28 cellular contexts compared by ENCODE assay signal in genomic region chr6:146359123-146359522, GRCh38.
DNase-seq lines count a peak whose midpoint lies in the region; ATAC-seq, FAIRE-seq and TF ChIP-seq lines count a peak whose summit lies in the region.
"Had no signal": no experiment of that assay in that cellular context is flagged by ENCODE, and none has a peak within 500 bp of the region (broad histone marks: within the 10 kb centered on the region; RNA-seq: fewer than 3 reads in every experiment).

No MANE protein-coding gene starts in this region.

- no peak overlapping the region for H3K4me3 Mint-ChIP-seq in stimulated activated naive B cell treated with anti-CD40 and anti-IgM and Interleukin-4, amounts not matched to agents 10 μg/mL and 1 μg/mL and 100 μg/mL, for 72 hours
- H3K4me3 Mint-ChIP-seq: activated CD8-positive, alpha-beta T cell treated with anti-CD3 and anti-CD28 coated beads for 36 hours; activated naive CD8-positive, alpha-beta T cell; stimulated activated naive CD8-positive, alpha-beta T cell treated with anti-CD3 and anti-CD28 coated beads, Interleukin-15, Interleukin-2, amounts not matched to agents 100 ng/mL and 50 ng/mL, for 24 hours; T-helper 1 cell treated with Interleukin-12 subunit alpha and Interleukin-12 subunit beta and Interleukin-4 antibody, amounts not matched to agents 30 μg/mL and 1 μg/mL, for 36 hours had no signal

- H3K4me2 ChIP-seq in A549 (peak overlapping the region; percentile 75; the same call in 2 of the 3 replicates), GM23248 (ENCODE audit: unreplicated experiment) (peak overlapping the region; percentile 82), mesenchymal stem cell (ENCODE audit: low read length, poor library complexity, severe bottlenecking) (no peak overlapping the region)

- no peaks in the 10 kb centered on the region for H3K79me1 ChIP-seq in mesenchymal stem cell (replicated peaks; ENCODE audit: low read length, poor library complexity, severe bottlenecking)

- H3K27me3 ChIP-seq in GM23248 (replicated peaks; ENCODE audit: insufficient read depth) (no peaks in the 10 kb centered on the region), adipocyte (replicated peaks; ENCODE audit: control insufficient read depth, insufficient read depth, low read length) (no peaks in the 10 kb centered on the region), mesenchymal stem cell (ENCODE audit: control insufficient read depth in 1 of 2, insufficient read depth in 1 of 2, low read length in 2 of 2) (no peaks in the 10 kb centered on the region)
- H3K27me3 ChIP-seq: ascending aorta, BE2C, left lung, sigmoid colon, vagina had no signal

- peaks cover 36% of the 10 kb centered on the region for H3F3A ChIP-seq in GM23248 (ENCODE audit: insufficient read depth)

- FAIRE-seq in A549 (lab: Jason Lieb, UNC): no peak

- H3K9ac ChIP-seq in GM23248 (peak overlapping the region; percentile 79; the same call in 1 of the 2 replicates), adipocyte (ENCODE audit: low read length) (no peak overlapping the region), mesenchymal stem cell (ENCODE audit: low read length) (peak overlapping the region; percentile 91)

- no peak overlapping the region for H2BK5ac ChIP-seq in mesenchymal stem cell (ENCODE audit: low read depth, low read length, poor library complexity, severe bottlenecking)

- H3K4me3 ChIP-seq in A549 (no peak overlapping the region), GM23248 (no peak overlapping the region), adipocyte (ENCODE audit: low read length) (no peak overlapping the region), mesenchymal stem cell (ENCODE audit: insufficient read depth in 1 of 2, low read depth in 1 of 2, low read length in 2 of 2) (no peak overlapping the region)
- H3K4me3 ChIP-seq: ascending aorta, left lung, prostate gland, sigmoid colon, vagina had no signal

- no peaks in the 10 kb centered on the region for H3K9me2 ChIP-seq in GM23248 (ENCODE audit: insufficient read depth)

- TF ChIP-seq EP300 in A549 (IDR thresholded peaks at IDR 0.05): no peak

- no peak overlapping the region for H3K23ac ChIP-seq in mesenchymal stem cell (ENCODE audit: low read length in 2 of 2)

- TF ChIP-seq POLR2A in A549 (IDR thresholded peaks at IDR 0.05; ENCODE audit: low read length): no peak

- H3K4me1 Mint-ChIP-seq in stimulated activated naive B cell treated with anti-CD40 and anti-IgM and Interleukin-4, amounts not matched to agents 10 μg/mL and 1 μg/mL and 100 μg/mL, for 72 hours: no peaks in the 10 kb centered on the region

- H3K9me3 Mint-ChIP-seq in stimulated activated naive B cell treated with anti-CD40 and anti-IgM and Interleukin-4, amounts not matched to agents 10 μg/mL and 1 μg/mL and 100 μg/mL, for 72 hours: peaks cover 3 to 4% of the 10 kb centered on the region in 2 donors
- H3K9me3 Mint-ChIP-seq: activated CD8-positive, alpha-beta T cell treated with anti-CD3 and anti-CD28 coated beads for 36 hours; stimulated activated naive CD8-positive, alpha-beta T cell treated with anti-CD3 and anti-CD28 coated beads, Interleukin-15, Interleukin-2, amounts not matched to agents 100 ng/mL and 50 ng/mL, for 24 hours; T-helper 1 cell treated with Interleukin-12 subunit alpha and Interleukin-12 subunit beta and Interleukin-4 antibody, amounts not matched to agents 30 μg/mL and 1 μg/mL, for 36 hours had no signal

- no peak overlapping the region for H2AK5ac ChIP-seq in mesenchymal stem cell (ENCODE audit: low read length, severe bottlenecking)

- no peak overlapping the region for H4K91ac ChIP-seq in mesenchymal stem cell (ENCODE audit: low read length)

- no peak for ATAC-seq in A549
- ATAC-seq in HG03139 (IDR thresholded peaks at IDR 0.05; ENCODE audit: unreplicated experiment): no peak
- no peak for ATAC-seq in HG02885 (IDR thresholded peaks at IDR 0.05; ENCODE audit: poor library complexity, unreplicated experiment)
- no peak for ATAC-seq in stimulated activated naive B cell treated with anti-CD40 and anti-IgM and Interleukin-4, amounts not matched to agents 10 μg/mL and 1 μg/mL and 100 μg/mL, for 72 hours (replicated peaks)
- ATAC-seq: activated CD8-positive, alpha-beta T cell treated with anti-CD3 and anti-CD28 coated beads for 36 hours; left lung had no signal

- POLR2A ChIA-PET in A549 (lab: Yijun Ruan, JAX): no interaction called here

- no peak overlapping the region for H2BK15ac ChIP-seq in mesenchymal stem cell (ENCODE audit: low read depth, poor library complexity, severe bottlenecking)

- H3K4ac ChIP-seq in mesenchymal stem cell (ENCODE audit: low read depth in 1 of 2, low read length in 2 of 2): no peak overlapping the region

- CTCF ChIA-PET in A549 (lab: Yijun Ruan, JAX): interaction anchor here (1.3 kb wide), 1 partner anchor 11 kb away, joined by 4 read pairs; no protein-coding TSS in a partner anchor

- H4K20me1 ChIP-seq in GM23248 (ENCODE audit: insufficient read depth): no peaks in the 10 kb centered on the region

- H4K8ac ChIP-seq in mesenchymal stem cell (ENCODE audit: low read length): no peak overlapping the region

- no peak for TF ChIP-seq CTCF in A549 (IDR thresholded peaks at IDR 0.05)

- H3K27ac ChIP-seq in A549: peak overlapping the region in 1 of 2 experiments; percentile 60; a peak in 3 of 6 replicates
- H3K27ac ChIP-seq in GM23248: peak overlapping the region; percentile 92
- no peak overlapping the region for H3K27ac ChIP-seq in mesenchymal stem cell (ENCODE audit: low read length, poor library complexity, severe bottlenecking)
- H3K27ac ChIP-seq: ascending aorta, neutrophil, prostate gland, vagina had no signal

- H3K36me3 ChIP-seq in GM23248 (ENCODE audit: low read depth): no peaks in the 10 kb centered on the region
- no peaks in the 10 kb centered on the region for H3K36me3 ChIP-seq in adipocyte (ENCODE audit: control insufficient read depth, insufficient read depth, low read length, severe bottlenecking)
- no peaks in the 10 kb centered on the region for H3K36me3 ChIP-seq in mesenchymal stem cell (ENCODE audit: control insufficient read depth in 1 of 2, insufficient read depth in 2 of 2, low read depth in 1 of 2, low read length in 2 of 2)
- H3K36me3 ChIP-seq: ascending aorta, BE2C, left lung, neutrophil, prostate gland, sigmoid colon, vagina had no signal

- H3K18ac ChIP-seq in mesenchymal stem cell (ENCODE audit: low read depth in 1 of 2, low read length in 2 of 2): no peak overlapping the region

- no peak overlapping the region for H2AFZ ChIP-seq in GM23248
- no peak overlapping the region for H2AFZ ChIP-seq in mesenchymal stem cell (ENCODE audit: low read depth, low read length)

- H3K4me1 ChIP-seq in A549 (peaks cover 36% of the 10 kb centered on the region), GM23248 (ENCODE audit: insufficient read depth) (peaks cover 32% of the 10 kb centered on the region), adipocyte (ENCODE audit: control insufficient read depth, insufficient read depth, low read length) (peaks cover 35% of the 10 kb centered on the region), mesenchymal stem cell (ENCODE audit: control insufficient read depth, insufficient read depth, low read depth, low read length) (peaks cover 2% of the 10 kb centered on the region)
- H3K4me1 ChIP-seq: ascending aorta, BE2C, prostate gland had no signal

- no peak overlapping the region for H3K27ac Mint-ChIP-seq in stimulated activated naive B cell treated with anti-CD40 and anti-IgM and Interleukin-4, amounts not matched to agents 10 μg/mL and 1 μg/mL and 100 μg/mL, for 72 hours
- H3K27ac Mint-ChIP-seq: activated CD8-positive, alpha-beta T cell treated with anti-CD3 and anti-CD28 coated beads for 36 hours; activated naive CD8-positive, alpha-beta T cell; stimulated activated naive CD8-positive, alpha-beta T cell treated with anti-CD3 and anti-CD28 coated beads, Interleukin-15, Interleukin-2, amounts not matched to agents 100 ng/mL and 50 ng/mL, for 24 hours; T-helper 1 cell treated with Interleukin-12 subunit alpha and Interleukin-12 subunit beta and Interleukin-4 antibody, amounts not matched to agents 30 μg/mL and 1 μg/mL, for 36 hours had no signal

- H3K14ac ChIP-seq in mesenchymal stem cell (ENCODE audit: low read length in 2 of 2): no peak overlapping the region

- no peak for TF ChIP-seq RAD21 in A549 (conservative IDR thresholded peaks at IDR 0.05 in 1 of 2, IDR thresholded peaks at IDR 0.05 in 1 of 2)

- in situ Hi-C loops in GM23248 (cut with MboI): no loop called here

- no peaks in the 10 kb centered on the region for H3K36me3 Mint-ChIP-seq in stimulated activated naive B cell treated with anti-CD40 and anti-IgM and Interleukin-4, amounts not matched to agents 10 μg/mL and 1 μg/mL and 100 μg/mL, for 72 hours
- H3K36me3 Mint-ChIP-seq: activated naive CD8-positive, alpha-beta T cell had no signal

- H3K27me3 Mint-ChIP-seq in stimulated activated naive B cell treated with anti-CD40 and anti-IgM and Interleukin-4, amounts not matched to agents 10 μg/mL and 1 μg/mL and 100 μg/mL, for 72 hours: no peaks in the 10 kb centered on the region
- H3K27me3 Mint-ChIP-seq: activated CD8-positive, alpha-beta T cell treated with anti-CD3 and anti-CD28 coated beads for 36 hours; activated naive CD8-positive, alpha-beta T cell; stimulated activated naive CD8-positive, alpha-beta T cell treated with anti-CD3 and anti-CD28 coated beads, Interleukin-15, Interleukin-2, amounts not matched to agents 100 ng/mL and 50 ng/mL, for 24 hours had no signal

- H3K9me3 ChIP-seq in A549 (no peaks in the 10 kb centered on the region), GM23248 (ENCODE audit: low read depth) (no peaks in the 10 kb centered on the region), adipocyte (ENCODE audit: control insufficient read depth, low read length) (no peaks in the 10 kb centered on the region), mesenchymal stem cell (ENCODE audit: control insufficient read depth, low read length) (no peaks in the 10 kb centered on the region)
- H3K9me3 ChIP-seq: ascending aorta, BE2C, left lung, neutrophil, prostate gland, sigmoid colon, vagina had no signal

- H3K79me2 ChIP-seq in GM23248 (ENCODE audit: insufficient read depth): no peaks in the 10 kb centered on the region

- DNase-seq in A549 (ENCODE audit: low read depth in 1 of 2, low spot score in 1 of 2) (no peak), GM23248 (peak; percentile 44), adipocyte (ENCODE audit: low read depth) (peak; percentile 28), mesenchymal stem cell (no peak), COR-L47 (lab: John Stamatoyannopoulos, UW) (no peak)
- DNase-seq in stimulated activated naive B cell treated with anti-CD40 and anti-IgM and Interleukin-4, amounts not matched to agents 10 μg/mL and 1 μg/mL and 100 μg/mL, for 72 hours: no peak
- DNase-seq: activated CD4-positive, alpha-beta T cell treated with anti-CD3 and anti-CD28 coated beads for 1 hour; activated CD8-positive, alpha-beta T cell treated with anti-CD3 and anti-CD28 coated beads for 36 hours; activated effector memory CD4-positive, alpha-beta T cell treated with Interleukin-2 at 50 U/mL for 16 hours; BE2C; central memory CD4-positive, alpha-beta T cell; DMS79; GF-D8; left lung; NCI-H1092 treated with DMSO at 0.1 percent for 48 hours; NCI-H187 treated with DMSO at 0.1 percent for 48 hours; NCI-H526 treated with DMSO at 0.1 percent for 48 hours; RPMI8226; sigmoid colon had no signal

- no peak overlapping the region for H2BK120ac ChIP-seq in mesenchymal stem cell (ENCODE audit: low read depth, low read length)

- H2BK12ac ChIP-seq in mesenchymal stem cell (ENCODE audit: low read length in 2 of 2): no peak overlapping the region

TF ChIP-seq in A549, 52 proteins besides CTCF, POLR2A, EP300 and RAD21 (continues in another document):
- no peak for TF ChIP-seq SREBF2 (IDR thresholded peaks at IDR 0.05)

Comparison
In these comparisons a context has a peak if more than half of its experiments do, and no peak if none do; other contexts are left out.
1. DNase-seq: peak in GM23248 (single experiment) and adipocyte (single experiment); none in A549 (0 of 2), mesenchymal stem cell (single experiment), COR-L47 (single experiment) and stimulated activated naive B cell treated with anti-CD40 and anti-IgM and Interleukin-4, amounts not matched to agents 10 μg/mL and 1 μg/mL and 100 μg/mL, for 72 hours (single experiment).